Comparison of ENCODE assay signal across 14 cellular contexts in the genomic region with DNA sequence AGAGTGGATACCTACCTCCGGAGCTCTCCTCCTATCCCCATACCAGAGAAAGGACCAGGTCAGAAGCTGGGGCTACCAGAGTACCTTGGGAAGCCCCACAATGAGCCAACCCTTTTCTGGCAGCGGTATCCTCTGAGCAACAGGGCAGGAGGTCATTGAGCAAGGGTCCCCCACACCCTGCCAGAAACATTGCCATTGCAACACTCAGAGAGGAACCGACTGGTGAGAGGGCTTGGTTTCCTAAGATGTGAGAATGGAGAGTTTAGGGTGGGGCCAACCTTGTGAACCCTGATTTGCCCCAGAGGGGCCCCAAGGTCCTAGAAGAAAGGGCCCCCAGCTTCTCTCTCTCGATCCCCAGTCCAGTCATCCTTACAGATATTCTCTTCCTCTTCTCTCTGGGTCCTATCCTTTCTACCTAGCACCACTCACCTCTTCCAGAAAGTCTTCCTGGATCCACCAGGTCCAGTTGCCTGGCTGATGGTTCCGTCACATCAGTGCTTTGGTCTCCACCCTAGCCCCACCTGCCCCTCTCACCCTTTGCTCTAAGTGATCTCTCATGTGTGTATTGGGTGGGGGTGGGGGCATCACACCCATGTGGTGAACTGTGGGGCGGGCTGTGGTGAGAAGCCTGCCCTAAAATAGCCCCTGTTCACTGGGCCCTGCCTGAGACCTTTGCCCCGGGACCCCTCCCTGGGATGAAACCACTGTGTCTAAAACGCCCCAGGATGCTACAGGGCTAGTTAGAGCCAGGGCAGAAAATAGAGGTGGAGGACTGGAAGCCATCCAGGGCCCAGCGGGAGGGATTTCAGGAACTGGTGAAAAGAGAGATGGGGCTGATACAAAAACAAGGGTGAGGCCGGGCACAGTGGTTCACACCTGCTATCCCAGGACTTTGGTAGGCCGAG. TPM values are rescaled to one million over a fixed set of nuclear protein-coding genes. Genes with fewer than 3 reads are reported as not detected.
DNase-seq lines count a peak whose midpoint lies in the region; ATAC-seq, FAIRE-seq and TF ChIP-seq lines count a peak whose summit lies in the region.
"Had no signal": no experiment of that assay in that cellular context is flagged by ENCODE, and none has a peak within 500 bp of the region (broad histone marks: within the 10 kb centered on the region; RNA-seq: fewer than 3 reads in every experiment).

No MANE protein-coding gene starts in this region.

- no peak for ATAC-seq in K562
- ATAC-seq in HG03457 (IDR thresholded peaks at IDR 0.05; ENCODE audit: unreplicated experiment): no peak
- ATAC-seq: A549, GM23338 had no signal

- TF ChIP-seq POLR2A in K562 (conservative IDR thresholded peaks at IDR 0.05) (no peak), spleen (IDR thresholded peaks at IDR 0.05) (peak in 2 of 3 donors; percentile 29 to 46)

- CTCF ChIA-PET in K562 (lab: Yijun Ruan, JAX; ENCODE audit: low intra/inter-chr PET ratio): no interaction called here

- in situ Hi-C loops in K562 (cut with MboI): no loop called here

- H3K27ac ChIP-seq in K562 (ENCODE audit: extremely low read depth, low read depth, low read length): no peak overlapping the region
- peak overlapping the region; percentile 57 to 98 (median 88) for H3K27ac ChIP-seq in spleen
- H3K27ac ChIP-seq: A549 had no signal

- peak; percentile 92 for DNase-seq in NK-92 treated with Interleukin-12 subunit alpha and Interleukin-12 subunit beta, amount 100 ng/mL, for 24 hours (lab: John Stamatoyannopoulos, UW)
- DNase-seq in NK-92 (lab: John Stamatoyannopoulos, UW; ENCODE audit: unreplicated experiment) (no peak), Kasumi-1 (lab: John Stamatoyannopoulos, UW) (peak; percentile 33 to 41), K562 (ENCODE audit: extremely low read depth in 1 of 4, low spot score in 3 of 4) (no peak), spleen (no peak), NCI-H774 (lab: John Stamatoyannopoulos, UW) (no peak), D721Med (ENCODE audit: insufficient read length, low spot score) (no peak)
- DNase-seq: NCI-H2227 treated with DMSO at 0.1 percent for 48 hours, small intestine had no signal

- peaks cover 2 to 11% of the 10 kb centered on the region in 2 experiments; a peak in 2 of 5 replicates for H3K27me3 ChIP-seq in K562 (ENCODE audit: control insufficient read depth in 2 of 2, insufficient read depth in 2 of 2, low read length in 2 of 2)
- H3K27me3 ChIP-seq in spleen (replicated peaks in 1 of 7): no peaks in the 10 kb centered on the region
- H3K27me3 ChIP-seq: gastroesophageal sphincter had no signal

- intact Hi-C loops in K562 (cut with micrococcal nuclease) (no loop called here), spleen (cut with DNase I; ENCODE audit: low total_unique reads) (no loop called here)

- no TSS peak for BruUV-seq in K562 (replicated peaks; lab: Mats Ljungman, UMichigan)

- H3K79me2 ChIP-seq in K562 (ENCODE audit: control insufficient read depth, insufficient read depth, low read length): no peaks in the 10 kb centered on the region

- no peak overlapping the region for H2AFZ ChIP-seq in K562 (ENCODE audit: low read depth, low read length)
- H2AFZ ChIP-seq: GM23338 had no signal

- 17% methylated on average over 11 of the region's 11 CpGs for whole genome bisulfite sequencing in K562 (ENCODE audit: insufficient coverage, low coverage, missing lambda C conversion rate)
- 44 to 50% (median 47%) methylated on average over 11 of the region's 11 CpGs for WGBS in spleen, 5 donors

- no peak for TF ChIP-seq CTCF in K562 (IDR thresholded peaks at IDR 0.05 in 2 of 3, conservative IDR thresholded peaks at IDR 0.05 in 1 of 3; ENCODE audit: insufficient read depth in 2 of 3, low read depth in 1 of 3, low read length in 3 of 3)
- no peak for TF ChIP-seq CTCF in spleen (IDR thresholded peaks at IDR 0.05 in 8 of 11, conservative IDR thresholded peaks at IDR 0.05 in 3 of 11)
- no peak for TF ChIP-seq CTCF in D721Med (IDR thresholded peaks at IDR 0.05; ENCODE audit: insufficient read depth, missing control alignments)

- no peaks in the 10 kb centered on the region for H3K9me3 ChIP-seq in K562 (replicated peaks; ENCODE audit: control insufficient read depth, insufficient read depth, low read depth, low read length)
- H3K9me3 ChIP-seq in spleen: no peaks in the 10 kb centered on the region
- H3K9me3 ChIP-seq: A549, gastroesophageal sphincter had no signal

- no peak for TF ChIP-seq RAD21 in K562 (CRISPR knock-in tag; conservative IDR thresholded peaks at IDR 0.05 in 1 of 2, IDR thresholded peaks at IDR 0.05 in 1 of 2)

- H4K20me1 ChIP-seq in K562 (replicated peaks; ENCODE audit: control insufficient read depth, insufficient read depth, low read length): 0 out of 2 replicates have a peak, but pooled peaks cover 3% of the 10 kb centered on the region

- no peak overlapping the region for H3K9ac ChIP-seq in K562 (ENCODE audit: insufficient read depth in 1 of 2, low read depth in 2 of 2, low read length in 2 of 2)

- TF ChIP-seq EP300 in K562 (IDR thresholded peaks at IDR 0.05; ENCODE audit: low read length): no peak

- no peak for FAIRE-seq in K562 (lab: Jason Lieb, UNC)
- FAIRE-seq in D721Med (lab: Jason Lieb, UNC): no peak
- FAIRE-seq: A549, small intestine had no signal

- POLR2A ChIA-PET in K562 (lab: Yijun Ruan, JAX): interaction anchor here (0.6 to 2.1 kb wide), 5 partner anchors 9 to 567 kb away, joined by 3 to 6 read pairs (median 3); partner anchors contain the start of gene MAP3K6

- no peaks in the 10 kb centered on the region for H3K36me3 ChIP-seq in K562 (ENCODE audit: control insufficient read depth, insufficient read depth, low read length)
- H3K36me3 ChIP-seq in spleen: peaks cover 0 to 34% (median 0%) of the 10 kb centered on the region in 6 donors
- H3K36me3 ChIP-seq: gastroesophageal sphincter had no signal

- H3K4me3 ChIP-seq in K562: no peak overlapping the region
- peak overlapping the region in 7 of 8 donors; percentile 14 to 66 (median 34) for H3K4me3 ChIP-seq in spleen
- H3K4me3 ChIP-seq: A549, gastroesophageal sphincter, GM23338 had no signal

- H3K4me1 ChIP-seq in K562 (replicated peaks in 1 of 2; ENCODE audit: control insufficient read depth in 2 of 2, insufficient read depth in 2 of 2, low read length in 2 of 2): peaks cover 6 to 12% of the 10 kb centered on the region in 2 experiments
- H3K4me1 ChIP-seq in spleen: peaks cover 52 to 100% (median 100%) of the 10 kb centered on the region in 6 donors

- H3K9me1 ChIP-seq in K562 (ENCODE audit: control insufficient read depth, insufficient read depth, low read length): no peaks in the 10 kb centered on the region

- H3K4me2 ChIP-seq in K562 (ENCODE audit: insufficient read depth, low read length): no peak overlapping the region
- H3K4me2 ChIP-seq: A549, GM23338 had no signal

RNA-seq across cellular contexts. Expression of gene FGR, which starts 8.7 kb away (rescaled TPM):
- not detected in 2 replicates for total RNA-seq in K562 (2011; cell fraction: chromatin; rRNA removed; ENCODE audit: low replicate concordance)
- not detected in 2 replicates for total RNA-seq in K562 (2011; cell fraction: nucleolus; rRNA removed)
- total RNA-seq in K562 (2011; cell fraction: nucleoplasm; rRNA removed): not detected in 2 replicates
- total RNA-seq in K562 (2014; rRNA removed) (not detected in 2 replicates), K562 (2014; rRNA removed; fragmentation: Illumina TruSeq; extraction: Trizol) (not detected in 2 replicates), K562 (2015; rRNA removed; fragmentation: Illumina TruSeq; extraction: Trizol) (not detected in 2 replicates), K562 (2021) (0.11 and 0.38 TPM in 2 replicates), spleen (100 to 1,000 TPM in 6 of 7 donors, 10 to 100 TPM in 1; 90.5 to 249 (median 134) TPM)
- polyA plus RNA-seq in K562 (2011; rRNA removed) (0.04 TPM in 1 of 2 replicates, not detected in the other), K562 (2014; fragmentation: Illumina TruSeq; extraction: Trizol) (not detected in 2 replicates), K562 (2014; fragmentation: Nextera tagmentation; extraction: Ambion mirVana) (not detected), K562 (2014; rRNA removed) (not detected in 2 replicates), spleen (10 to 100 TPM; 44.7 to 94.2 (median 78.6) TPM)
- polyA plus RNA-seq in K562 (2011; cell fraction: cytosol; rRNA removed): 0.06 TPM in 1 of 2 replicates, not detected in the other
- 0.20 TPM in 1 of 2 replicates, not detected in the other for polyA plus RNA-seq in K562 (2011; cell fraction: nucleus; rRNA removed)
- not detected in 2 replicates for polyA plus RNA-seq in K562 (2012)
- polyA minus RNA-seq in K562 (2011; rRNA and poly(A)+ RNA removed): not detected in 2 replicates
- polyA minus RNA-seq in K562 (2011; cell fraction: cytosol; rRNA and poly(A)+ RNA removed): not detected in 2 replicates
- not detected in 2 replicates for polyA minus RNA-seq in K562 (2011; cell fraction: nucleus; rRNA and poly(A)+ RNA removed)
- total RNA-seq: chondrocyte had no signal
- polyA plus RNA-seq: A549 had no signal

RNA-seq across cellular contexts. Expression of gene AHDC1, which starts 22.3 kb away (rescaled TPM):
- 62.5 and 101 TPM in 2 replicates for total RNA-seq in K562 (2011; cell fraction: chromatin; rRNA removed; ENCODE audit: low replicate concordance)
- total RNA-seq in K562 (2011; cell fraction: nucleolus; rRNA removed): 36.7 and 38.9 TPM in 2 replicates
- total RNA-seq in K562 (2011; cell fraction: nucleoplasm; rRNA removed): 49.2 and 72.8 TPM in 2 replicates
- 7.9 and 12.5 TPM in 2 replicates for total RNA-seq in K562 (2014; rRNA removed)
- 3.6 and 4.6 TPM in 2 replicates for total RNA-seq in K562 (2014; rRNA removed; fragmentation: Illumina TruSeq; extraction: Trizol)
- 4.7 and 4.8 TPM in 2 replicates for total RNA-seq in K562 (2015; rRNA removed; fragmentation: Illumina TruSeq; extraction: Trizol)
- total RNA-seq in K562 (2021): 36.4 and 37.8 TPM in 2 replicates
- polyA plus RNA-seq in K562 (2011; rRNA removed): 3.1 and 4.2 TPM in 2 replicates
- polyA plus RNA-seq in K562 (2011; cell fraction: cytosol; rRNA removed): 2.3 and 3.9 TPM in 2 replicates
- 13.3 and 21.8 TPM in 2 replicates for polyA plus RNA-seq in K562 (2011; cell fraction: nucleus; rRNA removed)
- polyA plus RNA-seq in K562 (2012): 13.7 and 18.2 TPM in 2 replicates
- 5.4 and 9.5 TPM in 2 replicates for polyA plus RNA-seq in K562 (2014; fragmentation: Illumina TruSeq; extraction: Trizol)
- polyA plus RNA-seq in K562 (2014; fragmentation: Nextera tagmentation; extraction: Ambion mirVana): under 1 TPM; 0.21 to 0.59 TPM
- 8.5 and 9.0 TPM in 2 replicates for polyA plus RNA-seq in K562 (2014; rRNA removed)
- 3.7 and 9.1 TPM in 2 replicates for polyA minus RNA-seq in K562 (2011; rRNA and poly(A)+ RNA removed)
- 12.2 and 15.2 TPM in 2 replicates for polyA minus RNA-seq in K562 (2011; cell fraction: cytosol; rRNA and poly(A)+ RNA removed)
- 10.6 and 11.6 TPM in 2 replicates for polyA minus RNA-seq in K562 (2011; cell fraction: nucleus; rRNA and poly(A)+ RNA removed)
- 100 to 1,000 TPM in 1 of 7 donors, 10 to 100 TPM in 6; 35.1 to 104 (median 54.6) TPM for total RNA-seq in spleen
- 10 to 100 TPM in 1 of 3 donors, 1 to 10 TPM in 2; 3.2 to 24.2 (median 4.3) TPM for polyA plus RNA-seq in spleen

RNA-seq across cellular contexts. Expression of gene IFI6, which starts 45.7 kb away (rescaled TPM):
- 0.67 TPM in 1 of 2 replicates, not detected in the other for total RNA-seq in K562 (2011; cell fraction: chromatin; rRNA removed; ENCODE audit: low replicate concordance)
- 2.6 and 3.8 TPM in 2 replicates for total RNA-seq in K562 (2011; cell fraction: nucleolus; rRNA removed)
- 1.1 and 2.4 TPM in 2 replicates for total RNA-seq in K562 (2011; cell fraction: nucleoplasm; rRNA removed)
- total RNA-seq in K562 (2014; rRNA removed): 4.5 and 4.7 TPM in 2 replicates
- total RNA-seq in K562 (2014; rRNA removed; fragmentation: Illumina TruSeq; extraction: Trizol): 0.99 and 1.0 TPM in 2 replicates
- total RNA-seq in K562 (2015; rRNA removed; fragmentation: Illumina TruSeq; extraction: Trizol): 1.6 and 2.2 TPM in 2 replicates
- 3.8 and 5.0 TPM in 2 replicates for total RNA-seq in K562 (2021)
- polyA plus RNA-seq in K562 (2011; rRNA removed): 2.0 and 2.7 TPM in 2 replicates
- 3.4 and 3.9 TPM in 2 replicates for polyA plus RNA-seq in K562 (2011; cell fraction: cytosol; rRNA removed)
- 0.55 and 1.0 TPM in 2 replicates for polyA plus RNA-seq in K562 (2011; cell fraction: nucleus; rRNA removed)
- 8.1 and 10.3 TPM in 2 replicates for polyA plus RNA-seq in K562 (2012)
- polyA plus RNA-seq in K562 (2014; fragmentation: Illumina TruSeq; extraction: Trizol): 2.4 and 2.9 TPM in 2 replicates
- under 1 TPM; 0.17 to 0.76 TPM for polyA plus RNA-seq in K562 (2014; fragmentation: Nextera tagmentation; extraction: Ambion mirVana)
- polyA plus RNA-seq in K562 (2014; rRNA removed): 4.0 and 4.4 TPM in 2 replicates
- polyA minus RNA-seq in K562 (2011; rRNA and poly(A)+ RNA removed): 0.60 TPM in 1 of 2 replicates, not detected in the other
- 1.4 and 2.8 TPM in 2 replicates for polyA minus RNA-seq in K562 (2011; cell fraction: cytosol; rRNA and poly(A)+ RNA removed)
- not detected in 2 replicates for polyA minus RNA-seq in K562 (2011; cell fraction: nucleus; rRNA and poly(A)+ RNA removed)
- 10 to 100 TPM; 41.6 to 85.8 (median 48.6) TPM for total RNA-seq in spleen
- polyA plus RNA-seq in spleen: 10 to 100 TPM; 50.7 to 85.5 (median 74.7) TPM

Comparison
In these comparisons a context has a peak if more than half of its experiments do, and no peak if none do; other contexts are left out.
1. DNase-seq: peak in NK-92 treated with Interleukin-12 subunit alpha and Interleukin-12 subunit beta, amount 100 ng/mL, for 24 hours (single experiment) and Kasumi-1 (2 of 2); none in NK-92 (single experiment), K562 (0 of 4), spleen (single experiment), NCI-H774 (single experiment) and D721Med (single experiment).
2. RNA of gene FGR, which starts 8.7 kb away (total RNA-seq): 90.5 to 249 TPM in spleen; 0.11 to 0.38 TPM in K562; every median in the first group is over 10 times any median in the second.
3. RNA of gene IFI6, which starts 45.7 kb away (total RNA-seq): 41.6 to 85.8 TPM in spleen; 0.67 to 5.0 TPM in K562; every median in the first group is over 4 times any median in the second.